Comparison of ENCODE assay signal across 25 cellular contexts in genomic region chr5:173853370-173854131, GRCh38. TPM values are rescaled to one million over a fixed set of nuclear protein-coding genes. Genes with fewer than 3 reads are reported as not detected.
DNase-seq lines count a peak whose midpoint lies in the region; ATAC-seq, FAIRE-seq and TF ChIP-seq lines count a peak whose summit lies in the region.
"Had no signal": no experiment of that assay in that cellular context is flagged by ENCODE, and none has a peak within 500 bp of the region (broad histone marks: within the 10 kb centered on the region; RNA-seq: fewer than 3 reads in every experiment).

No MANE protein-coding gene starts in this region.

- H3K79me2 ChIP-seq in Karpas-422 (ENCODE audit: low read length): no peaks in the 10 kb centered on the region
- no peaks in the 10 kb centered on the region for H3K79me2 ChIP-seq in K562 (ENCODE audit: control insufficient read depth, insufficient read depth, low read length)

- peak overlapping the region; percentile 29 for H3K27ac Mint-ChIP-seq in MCF 10A (ENCODE audit: low read depth, unreplicated experiment)
- H3K27ac Mint-ChIP-seq: CD4-positive, alpha-beta T cell; naive thymus-derived CD4-positive, alpha-beta T cell had no signal

- H3K9me3 Mint-ChIP-seq in MCF 10A (ENCODE audit: unreplicated experiment): peaks cover 7% of the 10 kb centered on the region

- no peak overlapping the region for H2AFZ ChIP-seq in Karpas-422 (ENCODE audit: low read length)
- peak overlapping the region; percentile 77 for H2AFZ ChIP-seq in K562 (ENCODE audit: low read depth, low read length)

- no peak overlapping the region for H3K4me3 Mint-ChIP-seq in MCF 10A (ENCODE audit: unreplicated experiment)
- H3K4me3 Mint-ChIP-seq: CD4-positive, alpha-beta T cell; naive thymus-derived CD4-positive, alpha-beta T cell had no signal

- H3K4me1 ChIP-seq in breast epithelium (no peaks in the 10 kb centered on the region), Karpas-422 (ENCODE audit: low read length) (peaks cover 4% of the 10 kb centered on the region), K562 (replicated peaks in 1 of 2; ENCODE audit: control insufficient read depth in 2 of 2, insufficient read depth in 2 of 2, low read length in 2 of 2) (peaks cover 62 to 86% of the 10 kb centered on the region in 2 experiments)

- CTCF ChIA-PET in MCF 10A (lab: Yijun Ruan, JAX): interaction anchor here (0.9 kb wide), 1 partner anchor 68 kb away, joined by 3 read pairs; no protein-coding TSS in a partner anchor
- CTCF ChIA-PET in K562 (lab: Yijun Ruan, JAX; ENCODE audit: low intra/inter-chr PET ratio): no interaction called here

- FAIRE-seq in K562 (lab: Jason Lieb, UNC): peak; percentile 99
- FAIRE-seq: GM12878, GM19239, H1 had no signal

- TF ChIP-seq POLR2A in breast epithelium (IDR thresholded peaks at IDR 0.05) (no peak), K562 (conservative IDR thresholded peaks at IDR 0.05) (peak; percentile 48; the same call in 1 of the 2 replicates)

- H3K27ac ChIP-seq in breast epithelium (no peak overlapping the region), Karpas-422 (ENCODE audit: low read length) (no peak overlapping the region), K562 (ENCODE audit: extremely low read depth, low read depth, low read length) (peak overlapping the region; percentile 91)
- H3K27ac ChIP-seq: ovary had no signal

- no peak overlapping the region for H3K4me2 ChIP-seq in Karpas-422 (ENCODE audit: low read depth, low read length, poor library complexity, severe bottlenecking)
- H3K4me2 ChIP-seq in K562 (ENCODE audit: insufficient read depth, low read length): peak overlapping the region; percentile 64

- H3K27me3 Mint-ChIP-seq in MCF 10A (ENCODE audit: insufficient read depth, unreplicated experiment): no peaks in the 10 kb centered on the region

- H3K4me1 Mint-ChIP-seq in MCF 10A (ENCODE audit: insufficient read depth, unreplicated experiment): peaks cover 16% of the 10 kb centered on the region

- H3K4me3 ChIP-seq in breast epithelium (no peak overlapping the region), Karpas-422 (ENCODE audit: low read length) (no peak overlapping the region), K562 (no peak overlapping the region)
- H3K4me3 ChIP-seq: GM12878, ovary had no signal

- H4K20me1 ChIP-seq in Karpas-422 (ENCODE audit: insufficient read depth, low read depth, low read length) (no peaks in the 10 kb centered on the region), K562 (replicated peaks; ENCODE audit: control insufficient read depth, insufficient read depth, low read length) (no peaks in the 10 kb centered on the region)

- BruUV-seq in MCF 10A (replicated peaks; lab: Mats Ljungman, UMichigan) (no TSS peak), K562 (replicated peaks; lab: Mats Ljungman, UMichigan) (no TSS peak)

- in situ Hi-C loops in K562 (cut with MboI): no loop called here

- no peaks in the 10 kb centered on the region for H3K36me3 Mint-ChIP-seq in MCF 10A (ENCODE audit: insufficient read depth, unreplicated experiment)

- peak; percentile 98 for TF ChIP-seq EP300 in K562 (IDR thresholded peaks at IDR 0.05; ENCODE audit: low read length)

- no peaks in the 10 kb centered on the region for H3K9me2 ChIP-seq in Karpas-422 (replicated peaks; ENCODE audit: insufficient read depth, low read length)

- no peaks in the 10 kb centered on the region for H3K9me1 ChIP-seq in K562 (ENCODE audit: control insufficient read depth, insufficient read depth, low read length)

- H3K9me3 ChIP-seq in breast epithelium (peaks cover 5 to 8% of the 10 kb centered on the region in 2 donors), Karpas-422 (ENCODE audit: low read length) (peaks cover 4% of the 10 kb centered on the region; the same call in 1 of the 2 replicates), K562 (replicated peaks; ENCODE audit: control insufficient read depth, insufficient read depth, low read depth, low read length) (no peaks in the 10 kb centered on the region)
- H3K9me3 ChIP-seq: ovary had no signal

- DNase-seq in MCF 10A (ENCODE audit: unreplicated experiment) (no peak), breast epithelium (ENCODE audit: low spot score in 2 of 2) (no peak), Karpas-422 (peak; percentile 64), K562 (ENCODE audit: extremely low read depth in 1 of 4, low spot score in 3 of 4) (peak; percentile 53 to 97 (median 68)), superior temporal gyrus (ENCODE audit: extremely low spot score) (peak; percentile 11), 8988T (no peak)
- DNase-seq: anterior cingulate cortex; CD4-positive, alpha-beta T cell; DMS153; effector CD4-positive, alpha-beta T cell; GF-D8; KG1; mesendoderm; MV-4-11; naive thymus-derived CD4-positive, alpha-beta T cell; NCI-H1930; NCI-H510A; ovary; RPMI8226; stimulated activated CD4-positive, alpha-beta T cell treated with anti-CD3 and anti-CD28 coated beads, Interleukin-15, amount 100 ng/mL, for 24 hours had no signal

- H3K9ac ChIP-seq in Karpas-422 (ENCODE audit: low read length): no peak overlapping the region
- H3K9ac ChIP-seq in K562 (ENCODE audit: insufficient read depth in 1 of 2, low read depth in 2 of 2, low read length in 2 of 2): peak overlapping the region; percentile 1 to 66; a peak in 3 of 4 replicates

- POLR2A ChIA-PET in MCF 10A (lab: Yijun Ruan, JAX): interaction anchor here (0.6 kb wide), 1 partner anchor 31 kb away, joined by 4 read pairs; no protein-coding TSS in a partner anchor
- POLR2A ChIA-PET in K562 (lab: Yijun Ruan, JAX): interaction anchor here (0.7 to 1.5 kb wide), 10 partner anchors 9 to 166 kb away, joined by 3 to 9 read pairs (median 4); partner anchors contain the start of gene CPEB4

- intact Hi-C loops in MCF 10A (cut with micrococcal nuclease): no loop called here
- intact Hi-C loops in breast epithelium (cut with DNase I; ENCODE audit: low total_unique reads): no loop called here
- intact Hi-C loops in K562 (cut with micrococcal nuclease): loop anchor here (2.0 kb wide), 1 partner anchor 31 kb away; no protein-coding TSS in a partner anchor

- H3K27me3 ChIP-seq in breast epithelium: no peaks in the 10 kb centered on the region
- H3K27me3 ChIP-seq in Karpas-422 (ENCODE audit: low read length): 0 out of 2 replicates have a peak, but pooled peaks cover 4% of the 10 kb centered on the region
- H3K27me3 ChIP-seq in K562 (ENCODE audit: control insufficient read depth in 2 of 2, insufficient read depth in 2 of 2, low read length in 2 of 2): no peaks in the 10 kb centered on the region; a peak in 1 of 5 replicates
- H3K27me3 ChIP-seq: ovary had no signal

- peak in 1 of 2 experiments; percentile 30; a peak in 2 of 4 replicates for TF ChIP-seq RAD21 in K562 (CRISPR knock-in tag; conservative IDR thresholded peaks at IDR 0.05 in 1 of 2, IDR thresholded peaks at IDR 0.05 in 1 of 2)

- H3K36me3 ChIP-seq in breast epithelium: no peaks in the 10 kb centered on the region
- H3K36me3 ChIP-seq in Karpas-422 (ENCODE audit: insufficient read depth, low read length): no peaks in the 10 kb centered on the region
- no peaks in the 10 kb centered on the region for H3K36me3 ChIP-seq in K562 (ENCODE audit: control insufficient read depth, insufficient read depth, low read length)
- H3K36me3 ChIP-seq: ovary had no signal

- no peak for TF ChIP-seq CTCF in MCF 10A (IDR thresholded peaks at IDR 0.05; ENCODE audit: unreplicated experiment)
- no peak for TF ChIP-seq CTCF in breast epithelium (IDR thresholded peaks at IDR 0.05)
- TF ChIP-seq CTCF in K562 (IDR thresholded peaks at IDR 0.05 in 2 of 3, conservative IDR thresholded peaks at IDR 0.05 in 1 of 3; ENCODE audit: insufficient read depth in 2 of 3, low read depth in 1 of 3, low read length in 3 of 3): 0 out of 6 replicates have a peak, but pooled peaks of 1 of the 3 experiments have one; percentile 1

- WGBS in K562 (ENCODE audit: insufficient coverage, low coverage, missing lambda C conversion rate): 5% methylated on average over 11 of the region's 11 CpGs

- ATAC-seq in K562: peak; percentile 68
- ATAC-seq in HG03159 (IDR thresholded peaks at IDR 0.05; ENCODE audit: unreplicated experiment): no peak
- ATAC-seq: GM12878; naive thymus-derived CD4-positive, alpha-beta T cell; sciatic nerve had no signal

TF ChIP-seq in K562, 482 proteins besides CTCF, POLR2A, EP300 and RAD21 (continues in another document):
- TF ChIP-seq BMI1 (IDR thresholded peaks at IDR 0.05; ENCODE audit: low read length) (no peak), SMARCA4 (IDR thresholded peaks at IDR 0.05) (peak; percentile 95), SREBF1 (IDR thresholded peaks at IDR 0.05; ENCODE audit: borderline replicate concordance, low read depth, low read length) (no peak), ZFP36 (IDR thresholded peaks at IDR 0.05; ENCODE audit: low read depth, low read length, partially characterized antibody) (peak; percentile 51), KLF16 (IDR thresholded peaks at IDR 0.05) (peak; percentile 79; the same call in 1 of the 2 replicates), ARID2 (IDR thresholded peaks at IDR 0.05) (no peak), NFXL1 (CRISPR knock-in tag; IDR thresholded peaks at IDR 0.05) (no peak), SMARCE1 (IDR thresholded peaks at IDR 0.05) (peak; percentile 96), NFRKB (IDR thresholded peaks at IDR 0.05; ENCODE audit: low read depth) (peak; percentile 93)

RNA-seq across cellular contexts. Expression of gene CPEB4, which starts 34.6 kb away (rescaled TPM):
- total RNA-seq in MCF 10A (2022) (86.7 and 99.0 TPM in 2 replicates), breast epithelium (10 to 100 TPM; 36.4 to 71.7 (median 49.9) TPM), K562 (2014; rRNA removed) (9.5 and 10.2 TPM in 2 replicates), K562 (2014; rRNA removed; fragmentation: Illumina TruSeq; extraction: Trizol) (20.6 and 21.8 TPM in 2 replicates), K562 (2015; rRNA removed; fragmentation: Illumina TruSeq; extraction: Trizol) (12.0 and 12.4 TPM in 2 replicates), K562 (2021) (17.7 and 19.7 TPM in 2 replicates)
- 1.4 and 3.5 TPM in 2 replicates for total RNA-seq in Karpas-422 (2014; rRNA removed; shearing (Covaris generic); ENCODE audit: low replicate concordance)
- total RNA-seq in K562 (2011; cell fraction: chromatin; rRNA removed; ENCODE audit: low replicate concordance): 49.3 and 127 TPM in 2 replicates
- 32.2 and 37.4 TPM in 2 replicates for total RNA-seq in K562 (2011; cell fraction: nucleolus; rRNA removed)
- 56.7 and 64.2 TPM in 2 replicates for total RNA-seq in K562 (2011; cell fraction: nucleoplasm; rRNA removed)
- polyA plus RNA-seq in K562 (2011; rRNA removed) (17.6 and 21.3 TPM in 2 replicates), K562 (2014; fragmentation: Illumina TruSeq; extraction: Trizol) (9.3 and 13.2 TPM in 2 replicates), K562 (2014; fragmentation: Nextera tagmentation; extraction: Ambion mirVana) (10 to 100 TPM in 1 of 2 experiments, 1 to 10 TPM in 1; 7.4 to 10.2 TPM), K562 (2014; rRNA removed) (11.0 and 12.2 TPM in 2 replicates)
- polyA plus RNA-seq in K562 (2011; cell fraction: cytosol; rRNA removed): 9.8 and 13.5 TPM in 2 replicates
- polyA plus RNA-seq in K562 (2011; cell fraction: nucleus; rRNA removed): 33.8 and 38.5 TPM in 2 replicates
- 11.6 and 13.2 TPM in 2 replicates for polyA plus RNA-seq in K562 (2012)
- polyA minus RNA-seq in K562 (2011; rRNA and poly(A)+ RNA removed): 49.0 and 67.5 TPM in 2 replicates
- polyA minus RNA-seq in K562 (2011; cell fraction: cytosol; rRNA and poly(A)+ RNA removed): 12.2 and 17.7 TPM in 2 replicates
- polyA minus RNA-seq in K562 (2011; cell fraction: nucleus; rRNA and poly(A)+ RNA removed): 45.2 and 47.7 TPM in 2 replicates

Comparison
In these comparisons a context has a peak if more than half of its experiments do, and no peak if none do; other contexts are left out.
1. DNase-seq: peak in Karpas-422 (single experiment), K562 (4 of 4) and superior temporal gyrus (single experiment); none in MCF 10A (single experiment), breast epithelium (0 of 2) and 8988T (single experiment).